Comparison of ENCODE assay signal across 17 cellular contexts in genomic region chr2:59076079-59076619, GRCh38.
DNase-seq lines count a peak whose midpoint lies in the region; ATAC-seq and TF ChIP-seq lines count a peak whose summit lies in the region.
"Had no signal": no experiment of that assay in that cellular context is flagged by ENCODE, and none has a peak within 500 bp of the region (broad histone marks: within the 10 kb centered on the region; RNA-seq: fewer than 3 reads in every experiment).

No MANE protein-coding gene starts in this region.

- no peak for TF ChIP-seq CTCF in RWPE1 (conservative IDR thresholded peaks at IDR 0.05; ENCODE audit: low read depth)
- TF ChIP-seq CTCF in WTC11 (IDR thresholded peaks at IDR 0.05) = no peak

- H3K36me3 Mint-ChIP-seq in WTC11 = 0 out of 2 replicates have a peak, but pooled peaks cover 4% of the 10 kb centered on the region
- H3K36me3 Mint-ChIP-seq: CD4-positive, CD25-positive, alpha-beta regulatory T cell; IgD-negative memory B cell had no signal

- H3K9me3 Mint-ChIP-seq in WTC11 = peaks cover 15% of the 10 kb centered on the region

- no peak overlapping the region for H3K4me3 Mint-ChIP-seq in WTC11
- H3K4me3 Mint-ChIP-seq: B cell; CD4-positive, CD25-positive, alpha-beta regulatory T cell; IgD-negative memory B cell had no signal

- H3K27ac Mint-ChIP-seq in WTC11 = no peak overlapping the region; the same call in 1 of the 2 replicates
- H3K27ac Mint-ChIP-seq: B cell, IgD-negative memory B cell had no signal

- H3K27ac ChIP-seq in RWPE1 = no peak overlapping the region
- H3K27ac ChIP-seq: SK-N-MC had no signal

- CTCF ChIA-PET in RWPE1 (lab: Yijun Ruan, JAX) (interaction anchor here (0.7 kb wide), 1 partner anchor 918 kb away, joined by 5 read pairs; no protein-coding TSS in a partner anchor), WTC11 (lab: Charles Lee) (interaction anchor here (0.7 kb wide), 2 partner anchors 298 to 1222 kb away, joined by 4 read pairs; no protein-coding TSS in a partner anchor)

- H3K27me3 Mint-ChIP-seq in WTC11 (ENCODE audit: low read depth) = no peaks in the 10 kb centered on the region; the same call in 1 of the 2 replicates
- H3K27me3 Mint-ChIP-seq: CD4-positive, CD25-positive, alpha-beta regulatory T cell; IgD-negative memory B cell had no signal

- ATAC-seq in WTC11 = no peak
- ATAC-seq: HCT116, PC-3 had no signal

- H3K4me1 Mint-ChIP-seq in WTC11 = peaks cover 30% of the 10 kb centered on the region
- H3K4me1 Mint-ChIP-seq: B cell; CD4-positive, CD25-positive, alpha-beta regulatory T cell; IgD-negative memory B cell had no signal

- DNase-seq in DMS153 treated with DMSO at 0.1 percent for 48 hours (lab: John Stamatoyannopoulos, UW; ENCODE audit: unreplicated experiment) (peak; percentile 36), H4 (ENCODE audit: low spot score) (peak; percentile 13), NCI-H2081 (lab: John Stamatoyannopoulos, UW) (peak; percentile 35 to 80), SHP77 (lab: John Stamatoyannopoulos, UW) (peak; percentile 13 to 46), RWPE1 (ENCODE audit: low spot score) (no peak), WTC11 (ENCODE audit: low spot score) (no peak), A172 (ENCODE audit: low spot score) (no peak)
- DNase-seq: Calu3; CD4-positive, CD25-positive, alpha-beta regulatory T cell; DND-41; NCI-H187 treated with DMSO at 0.1 percent for 48 hours; NCI-H2227 treated with DMSO at 0.1 percent for 48 hours; PC-3 had no signal

- POLR2A ChIA-PET in RWPE1 (lab: Yijun Ruan, JAX; ENCODE audit: low non-redundant PET) (no interaction called here), WTC11 (lab: Charles Lee) (interaction anchor here (0.7 kb wide), 2 partner anchors 44 to 51 kb away, joined by 3 read pairs; no protein-coding TSS in a partner anchor)

TF ChIP-seq in WTC11, 78 proteins besides CTCF, POLR2A, EP300 and RAD21:
- TF ChIP-seq ERG (CRISPR knock-in tag; IDR thresholded peaks at IDR 0.05) (no peak), MLX (CRISPR knock-in tag; IDR thresholded peaks at IDR 0.05) (no peak), IRF2 (CRISPR knock-in tag; IDR thresholded peaks at IDR 0.05; ENCODE audit: borderline replicate concordance, low read depth) (no peak), NR1H2 (CRISPR knock-in tag; IDR thresholded peaks at IDR 0.05) (no peak), TEAD4 (CRISPR knock-in tag; IDR thresholded peaks at IDR 0.05) (no peak), SP1 (CRISPR knock-in tag; conservative IDR thresholded peaks at IDR 0.05) (no peak), AR (CRISPR knock-in tag; IDR thresholded peaks at IDR 0.05) (no peak), TP53 (CRISPR knock-in tag; IDR thresholded peaks at IDR 0.05) (no peak), PREB (CRISPR knock-in tag; IDR thresholded peaks at IDR 0.05; ENCODE audit: borderline replicate concordance) (no peak), ATF6 (CRISPR knock-in tag; IDR thresholded peaks at IDR 0.05) (no peak), PRRX2 (CRISPR knock-in tag; IDR thresholded peaks at IDR 0.05) (no peak), ZNF138 (CRISPR knock-in tag; conservative IDR thresholded peaks at IDR 0.05) (no peak), ZNF396 (CRISPR knock-in tag; IDR thresholded peaks at IDR 0.05; ENCODE audit: borderline replicate concordance) (no peak)

Comparison
In these comparisons a context has a peak if more than half of its experiments do, and no peak if none do; other contexts are left out.
1. DNase-seq: peak in DMS153 treated with DMSO at 0.1 percent for 48 hours (single experiment), H4 (single experiment), NCI-H2081 (2 of 2) and SHP77 (2 of 2); none in RWPE1 (single experiment), WTC11 (single experiment) and A172 (single experiment).